24 cellular contexts compared by ENCODE assay signal in genomic region chr6:16198061-16198705, GRCh38. TPM values are rescaled to one million over a fixed set of nuclear protein-coding genes. Genes with fewer than 3 reads are reported as not detected.
DNase-seq lines count a peak whose midpoint lies in the region; ATAC-seq and TF ChIP-seq lines count a peak whose summit lies in the region.
"Had no signal": no experiment of that assay in that cellular context is flagged by ENCODE, and none has a peak within 500 bp of the region (broad histone marks: within the 10 kb centered on the region; RNA-seq: fewer than 3 reads in every experiment).

No MANE protein-coding gene starts in this region.

- no peak overlapping the region for H3K23ac ChIP-seq in neuronal stem cell (ENCODE audit: low read depth, low read length, poor library complexity)

- H3K27me3 ChIP-seq in ascending aorta (no peaks in the 10 kb centered on the region), neuronal stem cell (ENCODE audit: control insufficient read depth in 3 of 3, insufficient read depth in 3 of 3, low read depth in 1 of 3, low read length in 3 of 3) (peaks cover 0 to 69% (median 0%) of the 10 kb centered on the region in 3 experiments), testis (no peaks in the 10 kb centered on the region)
- H3K27me3 ChIP-seq: BE2C; BLaER1 treated with 17β-estradiol and CSF1 and Interleukin-3, amounts not matched to agents 10 nM and 100 nM had no signal

- H3K79me1 ChIP-seq in neuronal stem cell (ENCODE audit: low read depth, low read length): no peaks in the 10 kb centered on the region

- no peak overlapping the region for H2BK120ac ChIP-seq in neuronal stem cell (ENCODE audit: low read depth, low read length)

- TF ChIP-seq POLR2A in testis (IDR thresholded peaks at IDR 0.05): no peak

- no peak overlapping the region for H2BK5ac ChIP-seq in neuronal stem cell (ENCODE audit: low read length)

- H3K14ac ChIP-seq in neuronal stem cell (ENCODE audit: low read length): no peak overlapping the region

- no peaks in the 10 kb centered on the region for H3K36me3 ChIP-seq in ascending aorta
- no peaks in the 10 kb centered on the region for H3K36me3 ChIP-seq in neuronal stem cell (replicated peaks in 1 of 2; ENCODE audit: control insufficient read depth in 2 of 2, insufficient read depth in 2 of 2, low read length in 2 of 2)
- H3K36me3 ChIP-seq in testis (ENCODE audit: low read depth, missing control alignments): no peaks in the 10 kb centered on the region
- H3K36me3 ChIP-seq: BE2C; BLaER1 treated with 17β-estradiol and CSF1 and Interleukin-3, amounts not matched to agents 10 nM and 100 nM; HAP-1 had no signal

- H3K4me1 ChIP-seq in ascending aorta: peaks cover 3 to 9% of the 10 kb centered on the region in 2 donors
- H3K4me1 ChIP-seq in neuronal stem cell (ENCODE audit: control insufficient read depth in 2 of 2, insufficient read depth in 1 of 2, low read depth in 1 of 2, low read length in 2 of 2): peaks cover 0 to 7% of the 10 kb centered on the region in 2 donors
- peaks cover 7% of the 10 kb centered on the region for H3K4me1 ChIP-seq in testis
- H3K4me1 ChIP-seq: A549, BE2C, HAP-1 had no signal

- H3K18ac ChIP-seq in neuronal stem cell (ENCODE audit: low read length): peak overlapping the region; percentile 16

- TF ChIP-seq CTCF in ascending aorta (IDR thresholded peaks at IDR 0.05): no peak
- TF ChIP-seq CTCF in testis (IDR thresholded peaks at IDR 0.05): no peak

- H3K4me1 Mint-ChIP-seq in stimulated activated naive CD8-positive, alpha-beta T cell treated with anti-CD3 and anti-CD28 coated beads, Interleukin-15, amount 100 ng/mL, for 72 hours: no peaks in the 10 kb centered on the region
- H3K4me1 Mint-ChIP-seq: CD14-positive monocyte; CD8-positive, alpha-beta memory T cell had no signal

- no peak overlapping the region for H3K4me2 ChIP-seq in neuronal stem cell (ENCODE audit: insufficient read depth, low read length, poor library complexity, severe bottlenecking)
- H3K4me2 ChIP-seq: BLaER1 treated with 17β-estradiol and CSF1 and Interleukin-3, amounts not matched to agents 10 nM and 100 nM had no signal

- no peak overlapping the region for H4K8ac ChIP-seq in neuronal stem cell (ENCODE audit: low read depth, low read length)

- H4K91ac ChIP-seq in neuronal stem cell (ENCODE audit: low read depth, low read length, poor library complexity): no peak overlapping the region

- no peak overlapping the region for H3K27ac Mint-ChIP-seq in stimulated activated naive CD8-positive, alpha-beta T cell treated with anti-CD3 and anti-CD28 coated beads, Interleukin-15, amount 100 ng/mL, for 72 hours
- H3K27ac Mint-ChIP-seq: CD14-positive monocyte; CD4-positive, alpha-beta T cell; CD8-positive, alpha-beta memory T cell had no signal

- DNase-seq in stimulated activated naive CD8-positive, alpha-beta T cell treated with anti-CD3 and anti-CD28 coated beads, Interleukin-15, amount 100 ng/mL, for 72 hours: no peak
- DNase-seq in stimulated activated naive CD8-positive, alpha-beta T cell treated with anti-CD3 and anti-CD28 coated beads, Interleukin-15, Interleukin-2, amounts not matched to agents 100 U/mL and 50 U/mL, for 24 hours: no peak
- DNase-seq in ascending aorta (ENCODE audit: low spot score in 2 of 2) (no peak), neuronal stem cell (ENCODE audit: low spot score) (no peak), testis (no peak), head of caudate nucleus (no peak), dermis blood vessel endothelial cell (no peak)
- DNase-seq: 8988T; ACHN; AML-193; BE2C; Calu3; CD4-positive, alpha-beta T cell; CD8-positive, alpha-beta memory T cell; COR-L47; DMS79 treated with DMSO at 0.1 percent for 48 hours; GF-D8; GOT3 had no signal

- H2BK12ac ChIP-seq in neuronal stem cell (ENCODE audit: low read length): no peak overlapping the region

- no peaks in the 10 kb centered on the region for H3K9me3 ChIP-seq in ascending aorta
- no peaks in the 10 kb centered on the region for H3K9me3 ChIP-seq in neuronal stem cell (replicated peaks in 1 of 2; ENCODE audit: control insufficient read depth in 2 of 2, insufficient read depth in 1 of 2, low read depth in 1 of 2, low read length in 2 of 2)
- H3K9me3 ChIP-seq in testis: no peaks in the 10 kb centered on the region
- H3K9me3 ChIP-seq: A549, BE2C, HAP-1 had no signal

- H2BK15ac ChIP-seq in neuronal stem cell (ENCODE audit: low read length): no peak overlapping the region

- intact Hi-C loops in ascending aorta (cut with DNase I) (no loop called here), testis (cut with DNase I; ENCODE audit: low total_unique reads) (no loop called here), head of caudate nucleus (cut with DNase I) (no loop called here)

- no peak overlapping the region for H2AK5ac ChIP-seq in neuronal stem cell (ENCODE audit: low read depth, low read length)

- H2AFZ ChIP-seq in neuronal stem cell (ENCODE audit: low read length): no peak overlapping the region

- H3K27ac ChIP-seq in ascending aorta (peak overlapping the region; percentile 5 to 42), neuronal stem cell (replicated peaks; ENCODE audit: low read length) (no peak overlapping the region), testis (peak overlapping the region; percentile 26 to 84)
- H3K27ac ChIP-seq: A549; BLaER1 treated with 17β-estradiol and CSF1 and Interleukin-3, amounts not matched to agents 10 nM and 100 nM had no signal

- no peak overlapping the region for H3K9ac ChIP-seq in neuronal stem cell (ENCODE audit: low read depth, low read length, poor library complexity)
- H3K9ac ChIP-seq: BLaER1 treated with 17β-estradiol and CSF1 and Interleukin-3, amounts not matched to agents 10 nM and 100 nM had no signal

- H3K27me3 Mint-ChIP-seq in stimulated activated naive CD8-positive, alpha-beta T cell treated with anti-CD3 and anti-CD28 coated beads, Interleukin-15, amount 100 ng/mL, for 72 hours: peaks cover 18% of the 10 kb centered on the region

- peak; percentile 58 for ATAC-seq in stimulated activated naive CD8-positive, alpha-beta T cell treated with anti-CD3 and anti-CD28 coated beads, Interleukin-15, amount 100 ng/mL, for 72 hours
- no peak for ATAC-seq in stimulated activated naive CD8-positive, alpha-beta T cell treated with anti-CD3 and anti-CD28 coated beads, Interleukin-15, Interleukin-2, amounts not matched to agents 100 U/mL and 50 U/mL, for 24 hours
- no peak for ATAC-seq in GM19351 (IDR thresholded peaks at IDR 0.05; ENCODE audit: unreplicated experiment)

- no peak overlapping the region for H3K4me3 Mint-ChIP-seq in stimulated activated naive CD8-positive, alpha-beta T cell treated with anti-CD3 and anti-CD28 coated beads, Interleukin-15, amount 100 ng/mL, for 72 hours
- H3K4me3 Mint-ChIP-seq: CD14-positive monocyte; CD4-positive, alpha-beta T cell; CD8-positive, alpha-beta memory T cell had no signal

- H3K4me3 ChIP-seq in ascending aorta: peak overlapping the region in 1 of 2 donors; percentile 16
- no peak overlapping the region for H3K4me3 ChIP-seq in neuronal stem cell (ENCODE audit: low read length in 2 of 2)
- H3K4me3 ChIP-seq in testis: peak overlapping the region; percentile 37 to 40
- H3K4me3 ChIP-seq: A549; BLaER1 treated with 17β-estradiol and CSF1 and Interleukin-3, amounts not matched to agents 10 nM and 100 nM; HAP-1 had no signal

- WGBS in neuronal stem cell (ENCODE audit: extremely low coverage in 2 of 2, insufficient read length in 2 of 2, insufficient replicate concordance in 1 of 2), 2 donors: no CpG with 5 or more reads among the region's 50 CpGs
- WGBS in testis, 2 donors: 67% methylated on average over 49 of the region's 50 CpGs; no CpG with 5 or more reads in 1 of the 2 donors

- H3K9me3 Mint-ChIP-seq in stimulated activated naive CD8-positive, alpha-beta T cell treated with anti-CD3 and anti-CD28 coated beads, Interleukin-15, amount 100 ng/mL, for 72 hours: no peaks in the 10 kb centered on the region
- H3K9me3 Mint-ChIP-seq: CD14-positive monocyte; CD4-positive, alpha-beta T cell; CD8-positive, alpha-beta memory T cell had no signal

- no peak overlapping the region for H3K4ac ChIP-seq in neuronal stem cell (ENCODE audit: low read length)

RNA-seq across cellular contexts. Expression of gene GMPR, which starts 40.2 kb away (rescaled TPM):
- total RNA-seq in ascending aorta: 18.4 TPM
- 0.20 TPM for polyA plus RNA-seq in neuronal stem cell (2013, experiment 1 of 2)
- 0.54 TPM for polyA plus RNA-seq in neuronal stem cell (2013, experiment 2 of 2)
- 100 to 1,000 TPM; 164 to 215 TPM for total RNA-seq in testis
- 121 TPM for polyA plus RNA-seq in testis (ENCODE audit: insufficient read depth, low read depth, low replicate concordance)
- total RNA-seq in dermis blood vessel endothelial cell: 26.0 and 29.2 TPM in 2 replicates
- total RNA-seq: G401 had no signal

Comparison
In these comparisons a context has a peak if more than half of its experiments do, and no peak if none do; other contexts are left out.
1. H3K4me3 ChIP-seq: peak in testis (2 of 2); none in neuronal stem cell (0 of 2).